In genomic region chr19:1018393-1018792, GRCh38 we compare ENCODE assay signal across 12 cellular contexts. TPM values are rescaled to one million over a fixed set of nuclear protein-coding genes. Genes with fewer than 3 reads are reported as not detected.
DNase-seq lines count a peak whose midpoint lies in the region; ATAC-seq and TF ChIP-seq lines count a peak whose summit lies in the region.
"Had no signal": no experiment of that assay in that cellular context is flagged by ENCODE, and none has a peak within 500 bp of the region (broad histone marks: within the 10 kb centered on the region; RNA-seq: fewer than 3 reads in every experiment).

No MANE protein-coding gene starts in this region.

- WGBS in psoas muscle, 3 donors: 66 to 87% (median 71%) methylated on average over 5 of the region's 5 CpGs

- DNase-seq in T-helper 1 cell (no peak), psoas muscle (no peak), cerebellar cortex (ENCODE audit: low spot score) (no peak), DMS153 treated with DMSO at 0.1 percent for 48 hours (lab: John Stamatoyannopoulos, UW; ENCODE audit: unreplicated experiment) (no peak)
- DNase-seq: effector memory CD4-positive, alpha-beta T cell; NCI-H2029 had no signal

- intact Hi-C loops in psoas muscle (cut with DNase I): no loop called here

- H3K27me3 ChIP-seq in Loucy (ENCODE audit: insufficient read depth, low read length, poor library complexity, severe bottlenecking) (peaks cover 4% of the 10 kb centered on the region), psoas muscle (ENCODE audit: insufficient read depth in 3 of 3, low read length in 2 of 3) (no peaks in the 10 kb centered on the region)
- H3K27me3 ChIP-seq: SJSA1 had no signal

- peak overlapping the region; percentile 97 for H3K9ac ChIP-seq in Loucy (ENCODE audit: low read depth, low read length, poor library complexity, severe bottlenecking)

- peaks cover 26% of the 10 kb centered on the region for H3K4me1 Mint-ChIP-seq in T-helper 1 cell treated with Interleukin-12 subunit alpha and Interleukin-12 subunit beta and Interleukin-4 antibody, amounts not matched to agents 30 μg/mL and 1 μg/mL, for 36 hours (ENCODE audit: low read depth)
- H3K4me1 Mint-ChIP-seq in brain: peaks cover 41% of the 10 kb centered on the region

- H3K9me3 ChIP-seq in Loucy (ENCODE audit: insufficient read depth, low read depth, low read length) (no peaks in the 10 kb centered on the region), psoas muscle (no peaks in the 10 kb centered on the region)
- H3K9me3 ChIP-seq: SJSA1 had no signal

- no peaks in the 10 kb centered on the region for H3K9me3 Mint-ChIP-seq in T-helper 1 cell treated with Interleukin-12 subunit alpha and Interleukin-12 subunit beta and Interleukin-4 antibody, amounts not matched to agents 30 μg/mL and 1 μg/mL, for 36 hours
- peaks cover 0 to 5% (median 0%) of the 10 kb centered on the region in 5 experiments for H3K9me3 Mint-ChIP-seq in brain

- peaks cover 8% of the 10 kb centered on the region; the same call in 1 of the 2 replicates for H3F3A ChIP-seq in Loucy (ENCODE audit: low read depth)

- H4K20me1 ChIP-seq in Loucy (ENCODE audit: insufficient read depth, low read length, poor library complexity, severe bottlenecking): peaks cover 72% of the 10 kb centered on the region

- peaks cover 75% of the 10 kb centered on the region for H3K79me2 ChIP-seq in Loucy (ENCODE audit: insufficient read depth, low read length)

- peaks cover 7% of the 10 kb centered on the region; the same call in 1 of the 2 replicates for H3K36me3 ChIP-seq in Loucy (ENCODE audit: insufficient read depth, low read length)
- peaks cover 0 to 10% of the 10 kb centered on the region in 2 donors for H3K36me3 ChIP-seq in psoas muscle (ENCODE audit: insufficient read depth in 1 of 2, low read depth in 1 of 2)

- TF ChIP-seq CTCF in Loucy (conservative IDR thresholded peaks at IDR 0.05; ENCODE audit: low read length) (no peak), brain (conservative IDR thresholded peaks at IDR 0.05) (no peak), psoas muscle (IDR thresholded peaks at IDR 0.05) (no peak)

- no peak overlapping the region for H2AFZ ChIP-seq in Loucy (ENCODE audit: low read length)

- peak overlapping the region; percentile 58 for H3K4me3 Mint-ChIP-seq in T-helper 1 cell treated with Interleukin-12 subunit alpha and Interleukin-12 subunit beta and Interleukin-4 antibody, amounts not matched to agents 30 μg/mL and 1 μg/mL, for 36 hours
- H3K4me3 Mint-ChIP-seq in brain: peak overlapping the region; percentile 72 to 95 (median 89)

- H3K4me1 ChIP-seq in Loucy (ENCODE audit: insufficient read depth, low read length, poor library complexity, severe bottlenecking) (peaks cover 26% of the 10 kb centered on the region), psoas muscle (peaks cover 57% of the 10 kb centered on the region)

- peaks cover 5% of the 10 kb centered on the region for H3K36me3 Mint-ChIP-seq in T-helper 1 cell treated with Interleukin-12 subunit alpha and Interleukin-12 subunit beta and Interleukin-4 antibody, amounts not matched to agents 30 μg/mL and 1 μg/mL, for 36 hours (ENCODE audit: low read depth)
- peaks cover 3% of the 10 kb centered on the region for H3K36me3 Mint-ChIP-seq in brain

- no peak overlapping the region for H3K27ac Mint-ChIP-seq in T-helper 1 cell treated with Interleukin-12 subunit alpha and Interleukin-12 subunit beta and Interleukin-4 antibody, amounts not matched to agents 30 μg/mL and 1 μg/mL, for 36 hours
- H3K27ac Mint-ChIP-seq in brain: peak overlapping the region in 2 of 5 experiments; percentile 56 to 82

- no peak overlapping the region for H3K27ac ChIP-seq in psoas muscle
- H3K27ac ChIP-seq: SJSA1 had no signal

- H3K27me3 Mint-ChIP-seq in T-helper 1 cell treated with Interleukin-12 subunit alpha and Interleukin-12 subunit beta and Interleukin-4 antibody, amounts not matched to agents 30 μg/mL and 1 μg/mL, for 36 hours (ENCODE audit: low read depth): no peaks in the 10 kb centered on the region
- peaks cover 5% of the 10 kb centered on the region for H3K27me3 Mint-ChIP-seq in brain

- ATAC-seq in psoas muscle (no peak), GM18498 (IDR thresholded peaks at IDR 0.05; ENCODE audit: unreplicated experiment) (no peak)

- no peaks in the 10 kb centered on the region for H3K9me2 ChIP-seq in Loucy (replicated peaks; ENCODE audit: low read depth, low read length)

- H3K4me2 ChIP-seq in Loucy (ENCODE audit: low read depth, low read length, poor library complexity, severe bottlenecking): peak overlapping the region; percentile 97

- H3K4me3 ChIP-seq in Loucy (ENCODE audit: low read length, poor library complexity, severe bottlenecking) (peak overlapping the region; percentile 99), psoas muscle (peak overlapping the region; percentile 88)
- H3K4me3 ChIP-seq: SJSA1 had no signal

RNA-seq across cellular contexts. Expression of gene TMEM259, which starts 2.5 kb away (rescaled TPM):
- polyA plus RNA-seq in brain (ENCODE audit: insufficient read depth, low read depth, low replicate concordance) (108 TPM), psoas muscle (100 to 1,000 TPM in 1 of 3 donors, 10 to 100 TPM in 2; 80.6 to 133 (median 89.9) TPM)
- total RNA-seq in psoas muscle: 100 to 1,000 TPM in 1 of 4 donors, 10 to 100 TPM in 3; 67.1 to 128 (median 87.4) TPM

RNA-seq across cellular contexts. Expression of gene RNU6-2, which starts 2.9 kb away (rescaled TPM):
- not detected for polyA plus RNA-seq in brain (ENCODE audit: insufficient read depth, low read depth, low replicate concordance)
- total RNA-seq in psoas muscle: not detected
- polyA plus RNA-seq in psoas muscle: not detected
- total RNA-seq: posterior vena cava, SJSA1 had no signal

RNA-seq across cellular contexts. Expression of gene CNN2, which starts 8.0 kb away (rescaled TPM):
- 6.3 TPM for polyA plus RNA-seq in brain (ENCODE audit: insufficient read depth, low read depth, low replicate concordance)
- total RNA-seq in psoas muscle: 1 to 10 TPM; 3.0 to 9.5 (median 8.5) TPM
- polyA plus RNA-seq in psoas muscle: 1 to 10 TPM; 1.7 to 6.3 (median 2.3) TPM

RNA-seq across cellular contexts. Expression of gene GRIN3B, which starts 18.2 kb away (rescaled TPM):
- polyA plus RNA-seq in brain (ENCODE audit: insufficient read depth, low read depth, low replicate concordance) (not detected), psoas muscle (under 1 TPM in 1 of 3 donors, not detected in 2; 0.01 TPM)
- under 1 TPM in 1 of 4 donors, not detected in 3; 0.16 TPM for total RNA-seq in psoas muscle
- total RNA-seq: SJSA1 had no signal

RNA-seq across cellular contexts. Expression of gene ABCA7, which starts 21.5 kb away (rescaled TPM):
- 4.7 TPM for polyA plus RNA-seq in brain (ENCODE audit: insufficient read depth, low read depth, low replicate concordance)
- 10 to 100 TPM in 3 of 4 donors, 1 to 10 TPM in 1; 5.2 to 19.5 (median 16.5) TPM for total RNA-seq in psoas muscle
- 10 to 100 TPM in 1 of 3 donors, 1 to 10 TPM in 2; 2.6 to 10.1 (median 3.3) TPM for polyA plus RNA-seq in psoas muscle
